Comparison of ENCODE assay signal across 1 cellular context in the genomic region with DNA sequence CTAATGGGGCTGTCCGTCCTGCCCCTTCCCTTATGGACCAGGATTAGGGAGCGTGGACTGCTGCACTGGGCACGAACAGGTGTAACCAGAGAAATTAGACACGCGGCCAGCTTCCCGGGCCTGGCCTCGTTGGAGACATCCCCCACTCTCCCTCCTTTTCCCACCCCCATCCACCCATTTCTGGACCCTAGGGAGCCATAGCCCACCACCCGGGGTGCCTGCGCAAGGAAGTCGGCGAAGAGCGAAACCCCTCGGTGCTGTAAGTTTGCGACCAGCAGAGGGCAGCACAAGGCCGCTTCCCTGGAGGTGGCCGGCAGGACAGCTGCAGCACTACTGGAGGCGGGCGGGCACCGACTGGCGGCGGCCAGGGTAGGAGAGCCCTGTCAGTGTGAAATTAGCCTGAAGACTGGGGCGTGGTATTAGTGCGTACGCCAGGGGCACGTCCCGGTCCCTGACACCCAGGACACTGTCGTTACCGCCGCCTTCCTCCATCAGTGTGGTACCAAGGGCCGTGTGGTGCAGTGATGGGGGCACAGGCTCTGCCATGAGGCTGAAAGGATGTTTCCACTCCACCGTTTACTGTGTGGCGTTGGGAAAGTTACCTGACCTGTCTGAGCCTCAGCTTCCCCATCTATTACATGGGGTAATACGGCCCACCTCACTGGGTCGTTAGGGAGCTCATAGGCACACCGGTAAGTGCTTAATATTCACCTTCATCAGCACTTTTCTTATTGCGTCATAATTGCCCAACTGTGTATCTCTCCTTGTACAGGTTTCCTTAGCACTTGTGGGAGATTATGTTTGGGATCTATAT.
TF ChIP-seq lines count a peak whose summit lies in the region.

No MANE protein-coding gene starts in this region.

TF ChIP-seq in HepG2, 621 proteins besides CTCF, POLR2A, EP300 and RAD21 (continued from another document and continues in another):
- TF ChIP-seq ZNF770 (CRISPR knock-in tag; IDR thresholded peaks at IDR 0.05) = peak; percentile 49; the same call in 1 of the 2 replicates
- TF ChIP-seq NFKBIZ (CRISPR knock-in tag; IDR thresholded peaks at IDR 0.05) = no peak
- TF ChIP-seq ERF (CRISPR knock-in tag; IDR thresholded peaks at IDR 0.05) = no peak
- peak; percentile 82; the same call in 1 of the 2 replicates for TF ChIP-seq ZNF556 (CRISPR knock-in tag; IDR thresholded peaks at IDR 0.05; ENCODE audit: borderline replicate concordance)
- TF ChIP-seq DNMT3B (CRISPR knock-in tag; conservative IDR thresholded peaks at IDR 0.05) = no peak
- TF ChIP-seq KAT2B (IDR thresholded peaks at IDR 0.05; ENCODE audit: borderline replicate concordance, low read depth, low read length) = no peak
- TF ChIP-seq, protein P1, sequence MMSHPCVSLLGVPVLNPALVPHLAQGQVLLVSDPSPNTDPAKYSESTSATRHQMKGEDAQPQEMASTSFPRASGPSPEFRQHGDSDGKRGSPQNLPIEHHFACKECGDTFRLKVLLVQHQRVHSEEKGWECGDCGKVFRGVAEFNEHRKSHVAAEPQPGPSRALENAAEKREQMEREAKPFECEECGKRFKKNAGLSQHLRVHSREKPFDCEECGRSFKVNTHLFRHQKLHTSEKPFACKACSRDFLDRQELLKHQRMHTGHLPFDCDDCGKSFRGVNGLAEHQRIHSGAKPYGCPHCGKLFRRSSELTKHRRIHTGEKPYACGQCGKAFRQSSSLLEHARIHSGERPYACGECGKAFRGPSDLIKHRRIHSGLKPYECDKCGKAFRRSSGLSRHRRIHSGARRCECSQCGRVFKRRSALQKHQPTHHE (CRISPR knock-in tag; IDR thresholded peaks at IDR 0.05; ENCODE audit: borderline replicate concordance) = no peak
- 0 out of 2 replicates have a peak, but pooled peaks have one; percentile 19 for TF ChIP-seq ZNF12 (CRISPR knock-in tag; IDR thresholded peaks at IDR 0.05)
- TF ChIP-seq PHF21A (CRISPR knock-in tag; IDR thresholded peaks at IDR 0.05) = no peak; the same call in 1 of the 2 replicates
- TF ChIP-seq RFX1 (IDR thresholded peaks at IDR 0.05) = no peak
- TF ChIP-seq POLR2AphosphoS5 (IDR thresholded peaks at IDR 0.05; ENCODE audit: low read depth, low read length) = no peak
- TF ChIP-seq, protein P2, sequence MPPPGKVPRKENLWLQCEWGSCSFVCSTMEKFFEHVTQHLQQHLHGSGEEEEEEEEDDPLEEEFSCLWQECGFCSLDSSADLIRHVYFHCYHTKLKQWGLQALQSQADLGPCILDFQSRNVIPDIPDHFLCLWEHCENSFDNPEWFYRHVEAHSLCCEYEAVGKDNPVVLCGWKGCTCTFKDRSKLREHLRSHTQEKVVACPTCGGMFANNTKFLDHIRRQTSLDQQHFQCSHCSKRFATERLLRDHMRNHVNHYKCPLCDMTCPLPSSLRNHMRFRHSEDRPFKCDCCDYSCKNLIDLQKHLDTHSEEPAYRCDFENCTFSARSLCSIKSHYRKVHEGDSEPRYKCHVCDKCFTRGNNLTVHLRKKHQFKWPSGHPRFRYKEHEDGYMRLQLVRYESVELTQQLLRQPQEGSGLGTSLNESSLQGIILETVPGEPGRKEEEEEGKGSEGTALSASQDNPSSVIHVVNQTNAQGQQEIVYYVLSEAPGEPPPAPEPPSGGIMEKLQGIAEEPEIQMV (CRISPR knock-in tag; IDR thresholded peaks at IDR 0.05; ENCODE audit: low read depth) = no peak
- TF ChIP-seq FOXC1 (CRISPR knock-in tag; IDR thresholded peaks at IDR 0.05; ENCODE audit: borderline replicate concordance) = peak; percentile 80; the same call in 1 of the 2 replicates
- TF ChIP-seq ARNT2 (CRISPR knock-in tag; IDR thresholded peaks at IDR 0.05; ENCODE audit: low read depth) = peak; percentile 89; the same call in 1 of the 2 replicates
- no peak for TF ChIP-seq ZMAT5 (CRISPR knock-in tag; IDR thresholded peaks at IDR 0.05; ENCODE audit: borderline replicate concordance, low read depth)
- no peak for TF ChIP-seq SNRNP70 (IDR thresholded peaks at IDR 0.05; ENCODE audit: low read depth, low read length)
- TF ChIP-seq GLI4 (CRISPR knock-in tag; IDR thresholded peaks at IDR 0.05; ENCODE audit: borderline replicate concordance) = peak; percentile 53; the same call in 1 of the 2 replicates
- TF ChIP-seq, protein P3, sequence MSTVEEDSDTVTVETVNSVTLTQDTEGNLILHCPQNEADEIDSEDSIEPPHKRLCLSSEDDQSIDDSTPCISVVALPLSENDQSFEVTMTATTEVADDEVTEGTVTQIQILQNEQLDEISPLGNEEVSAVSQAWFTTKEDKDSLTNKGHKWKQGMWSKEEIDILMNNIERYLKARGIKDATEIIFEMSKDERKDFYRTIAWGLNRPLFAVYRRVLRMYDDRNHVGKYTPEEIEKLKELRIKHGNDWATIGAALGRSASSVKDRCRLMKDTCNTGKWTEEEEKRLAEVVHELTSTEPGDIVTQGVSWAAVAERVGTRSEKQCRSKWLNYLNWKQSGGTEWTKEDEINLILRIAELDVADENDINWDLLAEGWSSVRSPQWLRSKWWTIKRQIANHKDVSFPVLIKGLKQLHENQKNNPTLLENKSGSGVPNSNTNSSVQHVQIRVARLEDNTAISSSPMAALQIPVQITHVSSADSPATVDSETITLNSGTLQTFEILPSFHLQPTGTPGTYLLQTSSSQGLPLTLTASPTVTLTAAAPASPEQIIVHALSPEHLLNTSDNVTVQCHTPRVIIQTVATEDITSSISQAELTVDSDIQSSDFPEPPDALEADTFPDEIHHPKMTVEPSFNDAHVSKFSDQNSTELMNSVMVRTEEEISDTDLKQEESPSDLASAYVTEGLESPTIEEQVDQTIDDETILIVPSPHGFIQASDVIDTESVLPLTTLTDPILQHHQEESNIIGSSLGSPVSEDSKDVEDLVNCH (CRISPR knock-in tag; IDR thresholded peaks at IDR 0.05) = no peak
- peak; percentile 34; the same call in 1 of the 3 replicates for TF ChIP-seq MXI1 (IDR thresholded peaks at IDR 0.05; ENCODE audit: borderline replicate concordance, low read depth, low read length)
- TF ChIP-seq ZNF644 (CRISPR knock-in tag; IDR thresholded peaks at IDR 0.05; ENCODE audit: low read depth) = no peak
- no peak for TF ChIP-seq ZNF274 (CRISPR knock-in tag; IDR thresholded peaks at IDR 0.05)
- 0 out of 2 replicates have a peak, but pooled peaks have one; percentile 15 for TF ChIP-seq MAZ (IDR thresholded peaks at IDR 0.05; ENCODE audit: borderline replicate concordance, low read depth, low read length)
- TF ChIP-seq MAZ (CRISPR knock-in tag; IDR thresholded peaks at IDR 0.05; ENCODE audit: low read depth) = peak; percentile 46; the same call in 1 of the 2 replicates
- no peak for TF ChIP-seq ZNF234 (CRISPR knock-in tag; conservative IDR thresholded peaks at IDR 0.05)
- TF ChIP-seq ZBTB20 (CRISPR knock-in tag; IDR thresholded peaks at IDR 0.05; ENCODE audit: borderline replicate concordance, low read depth) = 0 out of 2 replicates have a peak, but pooled peaks have one; percentile 32
- peak; percentile 77 for TF ChIP-seq HNRNPLL (IDR thresholded peaks at IDR 0.05; ENCODE audit: low read depth, low read length, poor library complexity, severe bottlenecking)
- 0 out of 2 replicates have a peak, but pooled peaks have one; percentile 36 for TF ChIP-seq HOXA3 (CRISPR knock-in tag; IDR thresholded peaks at IDR 0.05)
- TF ChIP-seq ZBTB39 (CRISPR knock-in tag; IDR thresholded peaks at IDR 0.05) = no peak; the same call in 1 of the 2 replicates
- TF ChIP-seq, protein P4, sequence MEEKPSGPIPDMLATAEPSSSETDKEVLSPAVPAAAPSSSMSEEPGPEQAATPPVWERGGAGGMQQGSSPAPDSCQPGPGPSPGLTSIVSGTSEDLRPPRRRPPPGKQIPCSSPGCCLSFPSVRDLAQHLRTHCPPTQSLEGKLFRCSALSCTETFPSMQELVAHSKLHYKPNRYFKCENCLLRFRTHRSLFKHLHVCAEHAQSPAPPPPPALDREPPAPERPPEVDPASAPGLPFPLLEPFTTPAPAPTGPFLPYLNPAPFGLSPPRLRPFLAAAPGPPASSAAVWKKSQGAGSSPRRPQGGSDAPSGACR (CRISPR knock-in tag; IDR thresholded peaks at IDR 0.05) = peak; percentile 82; the same call in 1 of the 2 replicates
- 0 out of 2 replicates have a peak, but pooled peaks have one; percentile 65 for TF ChIP-seq ZNF512 (CRISPR knock-in tag; IDR thresholded peaks at IDR 0.05)
- TF ChIP-seq ZFP1 (CRISPR knock-in tag; IDR thresholded peaks at IDR 0.05) = no peak
- peak; percentile 82; the same call in 1 of the 2 replicates for TF ChIP-seq AHR (CRISPR knock-in tag; IDR thresholded peaks at IDR 0.05)
- TF ChIP-seq GATAD2A (CRISPR knock-in tag; IDR thresholded peaks at IDR 0.05) = no peak
- TF ChIP-seq ZNF703 (CRISPR knock-in tag; IDR thresholded peaks at IDR 0.05; ENCODE audit: borderline replicate concordance) = no peak
